1 cellular context compared by ENCODE assay signal in genomic region chr1:152533327-152533938, GRCh38.
TF ChIP-seq lines count a peak whose summit lies in the region.

No MANE protein-coding gene starts in this region.

TF ChIP-seq in K562, 482 proteins besides CTCF, POLR2A, EP300 and RAD21:
- no peak for TF ChIP-seq ZNF584 (CRISPR knock-in tag; IDR thresholded peaks at IDR 0.05; ENCODE audit: low read depth)
- no peak for TF ChIP-seq DIDO1 (tag; IDR thresholded peaks at IDR 0.05; ENCODE audit: low read depth)
- no peak for TF ChIP-seq DPF2 (IDR thresholded peaks at IDR 0.05)
- no peak for TF ChIP-seq THRB (CRISPR knock-in tag; conservative IDR thresholded peaks at IDR 0.05)
- no peak for TF ChIP-seq BHLHE40 (IDR thresholded peaks at IDR 0.05; ENCODE audit: low read length)
- no peak for TF ChIP-seq PML (IDR thresholded peaks at IDR 0.05; ENCODE audit: low read length)
- no peak for TF ChIP-seq ZNF253 (CRISPR knock-in tag; conservative IDR thresholded peaks at IDR 0.05)
- peak; percentile 76 for TF ChIP-seq TEAD4 (IDR thresholded peaks at IDR 0.05; ENCODE audit: low read length)
- no peak for TF ChIP-seq TEAD4 (CRISPR knock-in tag; IDR thresholded peaks at IDR 0.05; ENCODE audit: borderline replicate concordance)
- TF ChIP-seq ZNF445 (CRISPR knock-in tag; IDR thresholded peaks at IDR 0.05; ENCODE audit: low read depth): no peak
- TF ChIP-seq MAZ (CRISPR knock-in tag; conservative IDR thresholded peaks at IDR 0.05 in 1 of 2, IDR thresholded peaks at IDR 0.05 in 1 of 2): 0 out of 4 replicates have a peak, but pooled peaks of 1 of the 2 experiments have one; percentile 27
- no peak for TF ChIP-seq ZNF79 (CRISPR knock-in tag; IDR thresholded peaks at IDR 0.05; ENCODE audit: low read depth)
- TF ChIP-seq FOS (IDR thresholded peaks at IDR 0.05; ENCODE audit: extremely low read depth, insufficient read length): no peak
- no peak for TF ChIP-seq KAT7 (CRISPR knock-in tag; IDR thresholded peaks at IDR 0.05; ENCODE audit: borderline replicate concordance)
- TF ChIP-seq TEAD2 (tag; IDR thresholded peaks at IDR 0.05): peak; percentile 82
- no peak for TF ChIP-seq ARHGAP35 (IDR thresholded peaks at IDR 0.05; ENCODE audit: partially characterized antibody)
- no peak for TF ChIP-seq NCOA4 (IDR thresholded peaks at IDR 0.05; ENCODE audit: partially characterized antibody)
- no peak for TF ChIP-seq ZNF778 (CRISPR knock-in tag; IDR thresholded peaks at IDR 0.05)
- TF ChIP-seq SMC3 (conservative IDR thresholded peaks at IDR 0.05; ENCODE audit: insufficient read depth, low read depth, low read length): 0 out of 2 replicates have a peak, but pooled peaks have one; percentile 12
- TF ChIP-seq CHD1 (IDR thresholded peaks at IDR 0.05; ENCODE audit: low read length): no peak
